Comparison of ENCODE assay signal across 15 cellular contexts in genomic region chr3:64295594-64295993, GRCh38.
DNase-seq lines count a peak whose midpoint lies in the region; ATAC-seq, FAIRE-seq and TF ChIP-seq lines count a peak whose summit lies in the region.
"Had no signal": no experiment of that assay in that cellular context is flagged by ENCODE, and none has a peak within 500 bp of the region (broad histone marks: within the 10 kb centered on the region; RNA-seq: fewer than 3 reads in every experiment).

No MANE protein-coding gene starts in this region.

- FAIRE-seq in urothelium cell line (lab: Jason Lieb, UNC), result no peak

- in situ Hi-C loops in astrocyte of the spinal cord (cut with HindIII; ENCODE audit: low sequenced_read_pairs), result no loop called here

- H3K36me3 Mint-ChIP-seq in HFFc6 (ENCODE audit: low read depth) (peaks cover 10% of the 10 kb centered on the region; the same call in 1 of the 2 replicates), mesothelial cell of epicardium (peaks cover 11% of the 10 kb centered on the region)

- H3K4me3 Mint-ChIP-seq in HFFc6 (peak overlapping the region; percentile 20; the same call in 1 of the 2 replicates), mesothelial cell of epicardium (no peak overlapping the region)
- H3K4me3 Mint-ChIP-seq: stimulated activated naive CD8-positive, alpha-beta T cell treated with anti-CD3 and anti-CD28 coated beads, Interleukin-15, amount 100 ng/mL, for 72 hours had no signal

- no peak for ATAC-seq in stimulated activated naive CD8-positive, alpha-beta T cell treated with anti-CD3 and anti-CD28 coated beads, Interleukin-15, Interleukin-2, amounts not matched to agents 100 U/mL and 50 U/mL, for 24 hours
- ATAC-seq in GM21390 (IDR thresholded peaks at IDR 0.05; ENCODE audit: unreplicated experiment) (no peak), GM18502 (IDR thresholded peaks at IDR 0.05; ENCODE audit: poor library complexity, unreplicated experiment) (no peak)
- ATAC-seq: stimulated activated naive CD8-positive, alpha-beta T cell treated with anti-CD3 and anti-CD28 coated beads, Interleukin-15, amount 100 ng/mL, for 72 hours had no signal

- H3K4me3 ChIP-seq in astrocyte of the spinal cord (ENCODE audit: low read depth, low read length), result no peak overlapping the region
- H3K4me3 ChIP-seq: prostate gland had no signal

- H3K27me3 Mint-ChIP-seq in HFFc6 (ENCODE audit: insufficient read depth), result no peaks in the 10 kb centered on the region; the same call in 1 of the 2 replicates
- no peaks in the 10 kb centered on the region for H3K27me3 Mint-ChIP-seq in mesothelial cell of epicardium (ENCODE audit: low read depth)

- peaks cover 5% of the 10 kb centered on the region for H3K9me3 Mint-ChIP-seq in HFFc6
- peaks cover 31% of the 10 kb centered on the region for H3K9me3 Mint-ChIP-seq in mesothelial cell of epicardium
- H3K9me3 Mint-ChIP-seq: activated T-helper 2 cell treated with anti-CD3 and anti-CD28 coated beads, Interferon-gamma antibody, Interleukin-2, Interleukin-4, amounts not matched to agents 10 μg/mL and 5 μg/mL and 100 μg/mL, durations not matched to agents 14 hours and 24 hours and 36 hours had no signal

- peaks cover 48% of the 10 kb centered on the region for H3K4me1 Mint-ChIP-seq in HFFc6 (ENCODE audit: low read depth)
- peaks cover 2% of the 10 kb centered on the region for H3K4me1 Mint-ChIP-seq in mesothelial cell of epicardium
- H3K4me1 Mint-ChIP-seq: stimulated activated naive CD8-positive, alpha-beta T cell treated with anti-CD3 and anti-CD28 coated beads, Interleukin-15, amount 100 ng/mL, for 72 hours had no signal

- peak; percentile 82 for DNase-seq in HFFc6
- peak; percentile 90 for DNase-seq in astrocyte of the spinal cord (ENCODE audit: low read depth, low spot score)
- peak; percentile 43 for DNase-seq in hepatic stellate cell (ENCODE audit: low spot score)
- peak; percentile 58 for DNase-seq in urothelium cell line (ENCODE audit: low spot score)
- no peak for DNase-seq in mesothelial cell of epicardium (ENCODE audit: low spot score in 2 of 2, unreplicated experiment in 2 of 2)
- no peak for DNase-seq in stimulated activated naive CD8-positive, alpha-beta T cell treated with anti-CD3 and anti-CD28 coated beads, Interleukin-15, Interleukin-2, amounts not matched to agents 100 U/mL and 50 U/mL, for 24 hours
- DNase-seq: activated CD4-positive, alpha-beta T cell treated with anti-CD3 and anti-CD28 coated beads for 1 hour; head of caudate nucleus; NCI-H524 treated with DMSO at 0.1 percent for 48 hours; stimulated activated CD4-positive, alpha-beta T cell treated with anti-CD3 and anti-CD28 coated beads, Interleukin-4, amount 100 ng/mL, for 4 hours; stimulated activated naive CD8-positive, alpha-beta T cell treated with anti-CD3 and anti-CD28 coated beads, Interleukin-15, amount 100 ng/mL, for 72 hours had no signal

- H3K27ac Mint-ChIP-seq in HFFc6, result peak overlapping the region; percentile 80
- H3K27ac Mint-ChIP-seq in mesothelial cell of epicardium, result no peak overlapping the region
- H3K27ac Mint-ChIP-seq: activated T-helper 2 cell treated with anti-CD3 and anti-CD28 coated beads, Interferon-gamma antibody, Interleukin-2, Interleukin-4, amounts not matched to agents 10 μg/mL and 5 μg/mL and 100 μg/mL, durations not matched to agents 14 hours and 24 hours and 36 hours; stimulated activated naive CD8-positive, alpha-beta T cell treated with anti-CD3 and anti-CD28 coated beads, Interleukin-15, amount 100 ng/mL, for 72 hours had no signal

- TF ChIP-seq CTCF in HFFc6 (IDR thresholded peaks at IDR 0.05) (no peak), astrocyte of the spinal cord (IDR thresholded peaks at IDR 0.05; ENCODE audit: low read depth, low read length) (no peak), mesothelial cell of epicardium (IDR thresholded peaks at IDR 0.05; ENCODE audit: unreplicated experiment) (no peak)

Comparison
In these comparisons a context has a peak if more than half of its experiments do, and no peak if none do; other contexts are left out.
1. DNase-seq: peak in HFFc6 (single experiment), astrocyte of the spinal cord (single experiment), hepatic stellate cell (single experiment) and urothelium cell line (single experiment); none in mesothelial cell of epicardium (0 of 2) and stimulated activated naive CD8-positive, alpha-beta T cell treated with anti-CD3 and anti-CD28 coated beads, Interleukin-15, Interleukin-2, amounts not matched to agents 100 U/mL and 50 U/mL, for 24 hours (single experiment).